ENCODE assay signal across 11 cellular contexts in the genomic region with DNA sequence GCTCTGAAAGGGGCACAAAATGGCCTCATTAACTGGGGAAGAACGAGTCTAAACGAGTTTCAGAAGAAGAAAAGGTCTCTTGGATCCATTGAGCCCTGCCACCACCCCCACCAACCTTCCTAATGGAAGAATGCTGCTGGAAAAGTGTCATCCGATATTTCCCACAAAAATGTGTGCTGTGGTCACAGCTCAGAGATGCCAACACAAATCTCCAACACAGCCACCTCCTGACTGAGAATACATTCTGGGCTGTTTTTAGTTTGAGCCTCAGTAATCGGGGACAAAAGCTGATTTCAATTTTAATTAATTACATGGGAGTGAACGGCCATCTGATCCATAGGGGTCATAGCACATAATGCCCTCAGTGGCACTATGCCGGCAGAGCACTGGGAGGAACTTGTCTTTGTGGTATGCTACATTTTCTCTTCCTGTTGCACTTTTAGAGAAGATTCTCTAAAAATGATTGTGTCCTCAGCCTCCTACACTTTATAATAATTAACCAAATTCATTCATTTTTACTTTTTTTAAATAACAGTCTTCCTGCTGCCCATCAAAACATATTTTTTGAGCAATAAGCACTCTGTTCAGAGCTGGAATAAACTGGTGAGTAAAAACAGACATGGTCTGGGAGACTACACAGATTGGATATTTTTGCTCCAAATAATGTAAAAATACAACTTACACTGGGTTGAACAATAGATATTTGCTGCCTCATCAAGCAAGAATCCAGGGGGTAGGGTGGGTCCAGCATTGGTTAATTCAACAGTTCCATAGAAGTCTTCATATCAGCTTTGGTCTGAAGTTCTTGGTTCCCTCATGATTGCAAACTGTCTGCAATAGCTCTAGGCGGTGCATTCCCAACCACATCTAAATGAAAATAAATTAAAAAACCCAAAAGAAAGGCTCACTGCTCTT.
A peak's percentile ranks its signal among the peaks of the same experiment; 100 is the strongest.
DNase-seq lines count a peak whose midpoint lies in the region; ATAC-seq and TF ChIP-seq lines count a peak whose summit lies in the region.
"Had no signal": no experiment of that assay in that cellular context is flagged by ENCODE, and none has a peak within 500 bp of the region (broad histone marks: within the 10 kb centered on the region; RNA-seq: fewer than 3 reads in every experiment).

No MANE protein-coding gene starts in this region.

- H3K9me3 ChIP-seq in Peyer's patch = no peaks in the 10 kb centered on the region
- H3K9me3 ChIP-seq: prostate gland had no signal

- H3K27ac Mint-ChIP-seq in stimulated activated naive B cell treated with anti-CD40 and anti-IgM and Interleukin-4, amounts not matched to agents 10 μg/mL and 1 μg/mL and 100 μg/mL, for 72 hours = no peak overlapping the region
- H3K27ac Mint-ChIP-seq: activated naive CD8-positive, alpha-beta T cell treated with anti-CD3 and anti-CD28 coated beads, Interleukin-2, amount 10 ng/mL, durations not matched to agents 7 days and 5 days had no signal

- TF ChIP-seq CTCF in fibroblast of pulmonary artery (IDR thresholded peaks at IDR 0.05; ENCODE audit: low read length, missing control alignments) (no peak), Peyer's patch (IDR thresholded peaks at IDR 0.05) (no peak)

- ATAC-seq in GM19372 (IDR thresholded peaks at IDR 0.05; ENCODE audit: low read depth, unreplicated experiment) (peak; percentile 69), GM21529 (IDR thresholded peaks at IDR 0.05; ENCODE audit: unreplicated experiment) (no peak)
- peak; percentile 62 to 69 for ATAC-seq in stimulated activated naive B cell treated with anti-CD40 and anti-IgM and Interleukin-4, amounts not matched to agents 10 μg/mL and 1 μg/mL and 100 μg/mL, for 72 hours (replicated peaks)

- DNase-seq in MV-4-11 (lab: John Stamatoyannopoulos, UW) (peak; percentile 51), fibroblast of pulmonary artery (ENCODE audit: low read depth) (peak; percentile 36), Peyer's patch (no peak), SW 1271 (lab: John Stamatoyannopoulos, UW) (no peak)
- DNase-seq in stimulated activated naive B cell treated with anti-CD40 and anti-IgM and Interleukin-4, amounts not matched to agents 10 μg/mL and 1 μg/mL and 100 μg/mL, for 72 hours = no peak
- DNase-seq: activated naive CD8-positive, alpha-beta T cell treated with anti-CD3 and anti-CD28 coated beads, Interleukin-2, amount 10 ng/mL, durations not matched to agents 7 days and 5 days; kidney; NCI-H1092 had no signal

- no peaks in the 10 kb centered on the region for H3K36me3 ChIP-seq in Peyer's patch
- H3K36me3 ChIP-seq: prostate gland had no signal

- no peaks in the 10 kb centered on the region for H3K27me3 ChIP-seq in Peyer's patch

- H3K4me1 ChIP-seq in Peyer's patch = peaks cover 0 to 10% (median 0%) of the 10 kb centered on the region in 4 donors
- H3K4me1 ChIP-seq: prostate gland had no signal

- no peak overlapping the region for H3K4me3 Mint-ChIP-seq in stimulated activated naive B cell treated with anti-CD40 and anti-IgM and Interleukin-4, amounts not matched to agents 10 μg/mL and 1 μg/mL and 100 μg/mL, for 72 hours
- H3K4me3 Mint-ChIP-seq: activated naive CD8-positive, alpha-beta T cell treated with anti-CD3 and anti-CD28 coated beads, Interleukin-2, amount 10 ng/mL, durations not matched to agents 7 days and 5 days had no signal

- TF ChIP-seq POLR2A in Peyer's patch (IDR thresholded peaks at IDR 0.05) = no peak

- peak overlapping the region in 1 of 4 donors; percentile 57 for H3K27ac ChIP-seq in Peyer's patch
- H3K27ac ChIP-seq: prostate gland had no signal

- no peaks in the 10 kb centered on the region for H3K9me3 Mint-ChIP-seq in stimulated activated naive B cell treated with anti-CD40 and anti-IgM and Interleukin-4, amounts not matched to agents 10 μg/mL and 1 μg/mL and 100 μg/mL, for 72 hours

- H3K4me3 ChIP-seq in fibroblast of pulmonary artery (replicated peaks; ENCODE audit: low read depth, low read length) (no peak overlapping the region), Peyer's patch (no peak overlapping the region)
- H3K4me3 ChIP-seq: prostate gland had no signal

- H3K4me1 Mint-ChIP-seq in stimulated activated naive B cell treated with anti-CD40 and anti-IgM and Interleukin-4, amounts not matched to agents 10 μg/mL and 1 μg/mL and 100 μg/mL, for 72 hours = peaks cover 24 to 32% of the 10 kb centered on the region in 2 donors

- no peaks in the 10 kb centered on the region for H3K27me3 Mint-ChIP-seq in stimulated activated naive B cell treated with anti-CD40 and anti-IgM and Interleukin-4, amounts not matched to agents 10 μg/mL and 1 μg/mL and 100 μg/mL, for 72 hours
- H3K27me3 Mint-ChIP-seq: activated naive CD8-positive, alpha-beta T cell treated with anti-CD3 and anti-CD28 coated beads, Interleukin-2, amount 10 ng/mL, durations not matched to agents 7 days and 5 days had no signal

- H3K36me3 Mint-ChIP-seq in stimulated activated naive B cell treated with anti-CD40 and anti-IgM and Interleukin-4, amounts not matched to agents 10 μg/mL and 1 μg/mL and 100 μg/mL, for 72 hours = no peaks in the 10 kb centered on the region

Comparison
In these comparisons a context has a peak if more than half of its experiments do, and no peak if none do; other contexts are left out.
1. DNase-seq: peak in MV-4-11 (single experiment) and fibroblast of pulmonary artery (single experiment); none in stimulated activated naive B cell treated with anti-CD40 and anti-IgM and Interleukin-4, amounts not matched to agents 10 μg/mL and 1 μg/mL and 100 μg/mL, for 72 hours (single experiment), Peyer's patch (0 of 3) and SW 1271 (0 of 2).